14 cellular contexts compared by ENCODE assay signal in genomic region chr20:62316331-62317166, GRCh38. TPM values are rescaled to one million over a fixed set of nuclear protein-coding genes. Genes with fewer than 3 reads are reported as not detected.
A peak's percentile ranks its signal among the peaks of the same experiment; 100 is the strongest.
DNase-seq lines count a peak whose midpoint lies in the region; ATAC-seq and TF ChIP-seq lines count a peak whose summit lies in the region.
"Had no signal": no experiment of that assay in that cellular context is flagged by ENCODE, and none has a peak within 500 bp of the region (broad histone marks: within the 10 kb centered on the region; RNA-seq: fewer than 3 reads in every experiment).

No MANE protein-coding gene starts in this region.

- CTCF ChIA-PET in activated naive CD4-positive, alpha-beta T cell treated with anti-CD3 and anti-CD28 coated beads for 36 hours (lab: Charles Lee) = interaction anchor here (0.6 to 1.2 kb wide), 3 partner anchors 65 to 94 kb away, joined by 3 to 4 read pairs (median 4); no protein-coding TSS in a partner anchor

- H3K4me1 Mint-ChIP-seq in activated naive CD4-positive, alpha-beta T cell treated with anti-CD3 and anti-CD28 coated beads for 36 hours (ENCODE audit: low read depth) = no peaks in the 10 kb centered on the region
- H3K4me1 Mint-ChIP-seq in stimulated activated naive B cell treated with anti-CD40 and anti-IgM and Interleukin-4, amounts not matched to agents 10 μg/mL and 1 μg/mL and 100 μg/mL, for 72 hours = peaks cover 5% of the 10 kb centered on the region in 2 donors
- H3K4me1 Mint-ChIP-seq: CD4-positive, alpha-beta memory T cell had no signal

- DNase-seq in G401 (ENCODE audit: low spot score) = peak; percentile 90
- peak; percentile 89 for DNase-seq in RWPE2 (ENCODE audit: low spot score)
- DNase-seq in epithelial cell of prostate (ENCODE audit: low read depth, low spot score) = no peak
- DNase-seq in posterior cingulate gyrus = peak in 7 of 10 donors; percentile 34 to 92 (median 53)
- DNase-seq in activated naive CD4-positive, alpha-beta T cell treated with anti-CD3 and anti-CD28 coated beads for 36 hours = no peak
- DNase-seq in stimulated activated naive B cell treated with anti-CD40 and anti-IgM and Interleukin-4, amounts not matched to agents 10 μg/mL and 1 μg/mL and 100 μg/mL, for 72 hours = no peak
- no peak for DNase-seq in putamen (ENCODE audit: low spot score)
- DNase-seq in spleen = no peak
- DNase-seq: BE2C, DMS79 treated with DMSO at 0.1 percent for 48 hours, NCI-H1436 treated with DMSO at 0.1 percent for 48 hours, NCI-H2081 had no signal

- no peaks in the 10 kb centered on the region for H3K36me3 Mint-ChIP-seq in activated naive CD4-positive, alpha-beta T cell treated with anti-CD3 and anti-CD28 coated beads for 36 hours (ENCODE audit: low read depth)
- peaks cover 15 to 17% of the 10 kb centered on the region in 2 donors for H3K36me3 Mint-ChIP-seq in stimulated activated naive B cell treated with anti-CD40 and anti-IgM and Interleukin-4, amounts not matched to agents 10 μg/mL and 1 μg/mL and 100 μg/mL, for 72 hours
- H3K36me3 Mint-ChIP-seq: CD4-positive, alpha-beta memory T cell had no signal

- no peaks in the 10 kb centered on the region for H3K9me3 ChIP-seq in RWPE2 (ENCODE audit: severe bottlenecking)
- no peaks in the 10 kb centered on the region for H3K9me3 ChIP-seq in spleen
- H3K9me3 ChIP-seq: BE2C, SJSA1 had no signal

- 86 to 91% (median 90%) methylated on average over 19 to 40 of the region's 40 CpGs for WGBS in spleen, 5 donors

- peaks cover 84% of the 10 kb centered on the region for H3K36me3 ChIP-seq in RWPE2 (ENCODE audit: low read depth)
- peaks cover 0 to 88% (median 46%) of the 10 kb centered on the region in 6 donors for H3K36me3 ChIP-seq in spleen
- H3K36me3 ChIP-seq: BE2C, SJSA1 had no signal

- intact Hi-C loops in posterior cingulate gyrus (cut with DNase I) (no loop called here), spleen (cut with DNase I; ENCODE audit: low total_unique reads) (no loop called here)
- intact Hi-C loops in activated naive CD4-positive, alpha-beta T cell treated with anti-CD3 and anti-CD28 coated beads for 36 hours (cut with micrococcal nuclease) = no loop called here

- in situ Hi-C loops in G401 (cut with HindIII; ENCODE audit: low sequenced_read_pairs) = no loop called here

- H3K27me3 ChIP-seq in RWPE2 (ENCODE audit: insufficient read depth, poor library complexity, severe bottlenecking) (no peaks in the 10 kb centered on the region), spleen (replicated peaks in 1 of 7) (no peaks in the 10 kb centered on the region)
- H3K27me3 ChIP-seq: BE2C, SJSA1 had no signal

- H3K4me3 ChIP-seq in RWPE2 (ENCODE audit: severe bottlenecking) = no peak overlapping the region
- H3K4me3 ChIP-seq in spleen = no peak overlapping the region
- H3K4me3 ChIP-seq: SJSA1 had no signal

- no peak for TF ChIP-seq POLR2A in spleen (IDR thresholded peaks at IDR 0.05)

- no peaks in the 10 kb centered on the region for H3K4me1 ChIP-seq in RWPE2 (ENCODE audit: insufficient read depth, poor library complexity, severe bottlenecking)
- peaks cover 0 to 7% (median under 1%) of the 10 kb centered on the region in 6 donors for H3K4me1 ChIP-seq in spleen
- H3K4me1 ChIP-seq: BE2C, SJSA1 had no signal

- no peak for ATAC-seq in RWPE2 (ENCODE audit: low read depth)
- ATAC-seq in stimulated activated naive B cell treated with anti-CD40 and anti-IgM and Interleukin-4, amounts not matched to agents 10 μg/mL and 1 μg/mL and 100 μg/mL, for 72 hours (replicated peaks) = no peak

- no peaks in the 10 kb centered on the region for H3K9me3 Mint-ChIP-seq in activated naive CD4-positive, alpha-beta T cell treated with anti-CD3 and anti-CD28 coated beads for 36 hours
- peaks cover 0 to 3% of the 10 kb centered on the region in 2 donors for H3K9me3 Mint-ChIP-seq in stimulated activated naive B cell treated with anti-CD40 and anti-IgM and Interleukin-4, amounts not matched to agents 10 μg/mL and 1 μg/mL and 100 μg/mL, for 72 hours
- H3K9me3 Mint-ChIP-seq: CD4-positive, alpha-beta memory T cell had no signal

- H3K27ac ChIP-seq in RWPE2 (ENCODE audit: poor library complexity, severe bottlenecking) (no peak overlapping the region), epithelial cell of prostate (peak overlapping the region; percentile 11), spleen (no peak overlapping the region)
- H3K27ac ChIP-seq: SJSA1 had no signal

- no peak overlapping the region for H3K4me3 Mint-ChIP-seq in activated naive CD4-positive, alpha-beta T cell treated with anti-CD3 and anti-CD28 coated beads for 36 hours
- no peak overlapping the region for H3K4me3 Mint-ChIP-seq in stimulated activated naive B cell treated with anti-CD40 and anti-IgM and Interleukin-4, amounts not matched to agents 10 μg/mL and 1 μg/mL and 100 μg/mL, for 72 hours
- H3K4me3 Mint-ChIP-seq: CD4-positive, alpha-beta memory T cell had no signal

- TF ChIP-seq CTCF in RWPE2 (IDR thresholded peaks at IDR 0.05; ENCODE audit: poor library complexity, severe bottlenecking) = no peak
- no peak for TF ChIP-seq CTCF in spleen (IDR thresholded peaks at IDR 0.05 in 8 of 11, conservative IDR thresholded peaks at IDR 0.05 in 3 of 11)

- no peaks in the 10 kb centered on the region for H3K27me3 Mint-ChIP-seq in activated naive CD4-positive, alpha-beta T cell treated with anti-CD3 and anti-CD28 coated beads for 36 hours (ENCODE audit: low read depth)
- no peaks in the 10 kb centered on the region for H3K27me3 Mint-ChIP-seq in stimulated activated naive B cell treated with anti-CD40 and anti-IgM and Interleukin-4, amounts not matched to agents 10 μg/mL and 1 μg/mL and 100 μg/mL, for 72 hours
- H3K27me3 Mint-ChIP-seq: CD4-positive, alpha-beta memory T cell had no signal

- H3K27ac Mint-ChIP-seq in activated naive CD4-positive, alpha-beta T cell treated with anti-CD3 and anti-CD28 coated beads for 36 hours = no peak overlapping the region
- no peak overlapping the region for H3K27ac Mint-ChIP-seq in stimulated activated naive B cell treated with anti-CD40 and anti-IgM and Interleukin-4, amounts not matched to agents 10 μg/mL and 1 μg/mL and 100 μg/mL, for 72 hours
- H3K27ac Mint-ChIP-seq: CD4-positive, alpha-beta memory T cell had no signal

RNA-seq across cellular contexts. Expression of gene ADRM1, which starts 13.8 kb away (rescaled TPM):
- total RNA-seq in G401 (2014; rRNA removed; shearing (Covaris generic)) = 209 and 255 TPM in 2 replicates
- total RNA-seq in activated naive CD4-positive, alpha-beta T cell treated with anti-CD3 and anti-CD28 coated beads for 36 hours = 10 to 100 TPM; 77.4 to 81.5 TPM
- 100 to 1,000 TPM in 2 of 7 donors, 10 to 100 TPM in 5; 67.1 to 112 (median 82.3) TPM for total RNA-seq in spleen
- polyA plus RNA-seq in spleen = 10 to 100 TPM; 60.5 to 95.6 (median 74.7) TPM

RNA-seq across cellular contexts. Expression of gene LAMA5, which starts 50.6 kb away (rescaled TPM):
- total RNA-seq in G401 (2014; rRNA removed; shearing (Covaris generic)) = 21.6 and 28.3 TPM in 2 replicates
- 1 to 10 TPM in 1 of 2 experiments, under 1 TPM in 1; 0.81 to 1.5 TPM for total RNA-seq in activated naive CD4-positive, alpha-beta T cell treated with anti-CD3 and anti-CD28 coated beads for 36 hours
- 100 to 1,000 TPM in 4 of 7 donors, 10 to 100 TPM in 3; 69.8 to 203 (median 108) TPM for total RNA-seq in spleen
- 100 to 1,000 TPM in 2 of 3 donors, 10 to 100 TPM in 1; 46.5 to 266 (median 128) TPM for polyA plus RNA-seq in spleen
- polyA plus RNA-seq: CD4-positive, alpha-beta memory T cell had no signal

Comparison
In these comparisons a context has a peak if more than half of its experiments do, and no peak if none do; other contexts are left out.
1. DNase-seq: peak in G401 (single experiment), RWPE2 (single experiment) and posterior cingulate gyrus (7 of 10); none in epithelial cell of prostate (single experiment), activated naive CD4-positive, alpha-beta T cell treated with anti-CD3 and anti-CD28 coated beads for 36 hours (single experiment), stimulated activated naive B cell treated with anti-CD40 and anti-IgM and Interleukin-4, amounts not matched to agents 10 μg/mL and 1 μg/mL and 100 μg/mL, for 72 hours (single experiment), putamen (single experiment) and spleen (single experiment).